Comparison of ENCODE assay signal across 8 cellular contexts in genomic region chr13:74133657-74134201, GRCh38. TPM values are rescaled to one million over a fixed set of nuclear protein-coding genes. Genes with fewer than 3 reads are reported as not detected.
A peak's percentile ranks its signal among the peaks of the same experiment; 100 is the strongest.
DNase-seq lines count a peak whose midpoint lies in the region; ATAC-seq and TF ChIP-seq lines count a peak whose summit lies in the region.

No MANE protein-coding gene starts in this region.

- no peak overlapping the region for H3K4ac ChIP-seq in H9 (ENCODE audit: low read depth, low read length)

- no CpG with 5 or more reads among the region's 35 CpGs for WGBS in H9 (ENCODE audit: extremely low coverage, insufficient read length, low lambda C conversion rate)
- WGBS in heart right ventricle, 2 donors = 0% methylated on average over 35 of the region's 35 CpGs
- WGBS in tibial nerve, 2 donors = 0 to 1% methylated on average over 16 to 30 of the region's 35 CpGs

- no peak overlapping the region for H3K14ac ChIP-seq in H9 (ENCODE audit: insufficient read depth, low read length)

- H2AFZ ChIP-seq in H9 (ENCODE audit: low read length) = no peak overlapping the region

- H2BK20ac ChIP-seq in H9 (ENCODE audit: low read depth, low read length, poor library complexity, severe bottlenecking) = no peak overlapping the region

- H2BK120ac ChIP-seq in H9 (ENCODE audit: low read depth, low read length, poor library complexity, severe bottlenecking) = no peak overlapping the region

- TF ChIP-seq CTCF in H9 (conservative IDR thresholded peaks at IDR 0.05) = no peak
- no peak for TF ChIP-seq CTCF in heart right ventricle (IDR thresholded peaks at IDR 0.05)
- no peak for TF ChIP-seq CTCF in tibial nerve (IDR thresholded peaks at IDR 0.05)

- peak overlapping the region; percentile 68 for H3K4me2 ChIP-seq in H9 (ENCODE audit: insufficient read depth, insufficient read length, low read length)

- H3K23me2 ChIP-seq in H9 (ENCODE audit: insufficient read length, low read depth, low read length, poor library complexity, severe bottlenecking) = peaks cover 16% of the 10 kb centered on the region

- no peak overlapping the region for H4K91ac ChIP-seq in H9 (ENCODE audit: insufficient read length, low read depth, low read length)

- H3T11ph ChIP-seq in H9 (ENCODE audit: low read length) = no peak overlapping the region

- H3K4me3 ChIP-seq in MG63 = peak overlapping the region; percentile 89
- peak overlapping the region; percentile 65 to 98 (median 89) for H3K4me3 ChIP-seq in heart right ventricle
- H3K4me3 ChIP-seq in tibial nerve = peak overlapping the region; percentile 62 to 89 (median 81)

- peaks cover 3% of the 10 kb centered on the region; the same call in 1 of the 2 replicates for H3K79me2 ChIP-seq in H9 (ENCODE audit: insufficient read depth, low read length)

- H3K9me3 Mint-ChIP-seq in H9 = no peaks in the 10 kb centered on the region
- no peaks in the 10 kb centered on the region for H3K9me3 Mint-ChIP-seq in activated naive CD8-positive, alpha-beta T cell treated with anti-CD3 and anti-CD28 coated beads for 36 hours

- intact Hi-C loops in heart right ventricle (cut with DNase I) = loop anchor here in 9 of 10 donors (1.0 to 10.0 kb wide), 18 partner anchors 46 to 1081 kb away; no protein-coding TSS in a partner anchor

- H2BK12ac ChIP-seq in H9 (ENCODE audit: insufficient read length, low read depth, low read length) = no peak overlapping the region

- no peak overlapping the region for H4K8ac ChIP-seq in H9 (replicated peaks; ENCODE audit: insufficient read length, low read depth, low read length)

- H3K36me3 ChIP-seq in MG63 = no peaks in the 10 kb centered on the region
- no peaks in the 10 kb centered on the region for H3K36me3 ChIP-seq in heart right ventricle
- no peaks in the 10 kb centered on the region for H3K36me3 ChIP-seq in tibial nerve

- no peak overlapping the region for H4K5ac ChIP-seq in H9 (ENCODE audit: insufficient read length, low read depth, low read length)

- H3K79me1 ChIP-seq in H9 (ENCODE audit: insufficient read depth, low read depth, low read length, poor library complexity, severe bottlenecking) = no peaks in the 10 kb centered on the region

- H3K9ac ChIP-seq in H9 (ENCODE audit: extremely low read depth, insufficient read length, low read length) = peak overlapping the region; percentile 45

- H3K4me3 Mint-ChIP-seq in H9 = peak overlapping the region; percentile 97 to 100
- peak overlapping the region; percentile 95 for H3K4me3 Mint-ChIP-seq in activated naive CD8-positive, alpha-beta T cell treated with anti-CD3 and anti-CD28 coated beads for 36 hours

- ATAC-seq in heart right ventricle = peak; percentile 64 to 89 (median 73)

- peak overlapping the region; percentile 98 to 99 (median 99) for H3K27ac Mint-ChIP-seq in H9
- H3K27ac Mint-ChIP-seq in activated naive CD8-positive, alpha-beta T cell treated with anti-CD3 and anti-CD28 coated beads for 36 hours = peak overlapping the region; percentile 93

- DNase-seq in GM04504 (ENCODE audit: low read depth) = peak; percentile 81
- peak; percentile 88 for DNase-seq in H9
- peak; percentile 80 for DNase-seq in MG63
- peak; percentile 11 for DNase-seq in SKM-1 (lab: John Stamatoyannopoulos, UW; ENCODE audit: unreplicated experiment)
- peak; percentile 89 for DNase-seq in activated naive CD8-positive, alpha-beta T cell treated with anti-CD3 and anti-CD28 coated beads for 36 hours
- peak; percentile 84 to 89 for DNase-seq in heart right ventricle
- peak; percentile 74 for DNase-seq in pons (ENCODE audit: low spot score)
- peak; percentile 69 to 81 for DNase-seq in tibial nerve (ENCODE audit: low spot score in 2 of 2)

- no peak overlapping the region for H2BK15ac ChIP-seq in H9 (ENCODE audit: low read depth, low read length)

- TF ChIP-seq POLR2A in tibial nerve (IDR thresholded peaks at IDR 0.05) = peak in 1 of 2 donors; percentile 49

- no peaks in the 10 kb centered on the region for H4K20me1 ChIP-seq in H9 (ENCODE audit: control insufficient read depth, insufficient read depth, insufficient read length)

- no peaks in the 10 kb centered on the region for H3K36me3 Mint-ChIP-seq in H9 (ENCODE audit: insufficient read depth in 1 of 3, low read depth in 3 of 3)
- peaks cover 6% of the 10 kb centered on the region for H3K36me3 Mint-ChIP-seq in activated naive CD8-positive, alpha-beta T cell treated with anti-CD3 and anti-CD28 coated beads for 36 hours

- no peak overlapping the region for H3K18ac ChIP-seq in H9 (ENCODE audit: insufficient read length, low read depth, low read length)

- peaks cover 9 to 19% of the 10 kb centered on the region in 2 experiments for H3K4me1 Mint-ChIP-seq in H9
- H3K4me1 Mint-ChIP-seq in activated naive CD8-positive, alpha-beta T cell treated with anti-CD3 and anti-CD28 coated beads for 36 hours = peaks cover 31% of the 10 kb centered on the region

- peaks cover 9% of the 10 kb centered on the region for H3K27me3 Mint-ChIP-seq in H9 (ENCODE audit: low read depth)
- H3K27me3 Mint-ChIP-seq in activated naive CD8-positive, alpha-beta T cell treated with anti-CD3 and anti-CD28 coated beads for 36 hours = no peaks in the 10 kb centered on the region

- H3K27me3 ChIP-seq in H9 (ENCODE audit: insufficient read depth, low read length) (no peaks in the 10 kb centered on the region), MG63 (no peaks in the 10 kb centered on the region), heart right ventricle (peaks cover 0 to 12% (median 0%) of the 10 kb centered on the region in 7 donors), tibial nerve (no peaks in the 10 kb centered on the region)

- H3K23ac ChIP-seq in H9 (ENCODE audit: insufficient read length, low read depth, low read length) = no peak overlapping the region

- no peak overlapping the region for H3K56ac ChIP-seq in H9 (ENCODE audit: insufficient read length, low read depth, low read length)

- H3K27ac ChIP-seq in H9 (ENCODE audit: insufficient read length, low read depth, low read length) (no peak overlapping the region), heart right ventricle (peak overlapping the region; percentile 93 to 99 (median 97)), tibial nerve (peak overlapping the region; percentile 87 to 98 (median 97))

- H3K4me1 ChIP-seq in H9 (ENCODE audit: insufficient read depth, low read length) (peaks cover 2% of the 10 kb centered on the region; the same call in 1 of the 2 replicates), heart right ventricle (peaks cover 0 to 47% (median 29%) of the 10 kb centered on the region in 9 donors), tibial nerve (peaks cover 0 to 41% (median 21%) of the 10 kb centered on the region in 4 donors)

- H3K9me3 ChIP-seq in H9 (ENCODE audit: control insufficient read depth, low read depth, low read length) (no peaks in the 10 kb centered on the region), MG63 (no peaks in the 10 kb centered on the region), heart right ventricle (no peaks in the 10 kb centered on the region), tibial nerve (no peaks in the 10 kb centered on the region)

- no peak overlapping the region for H2AK5ac ChIP-seq in H9 (ENCODE audit: insufficient read length, low read length)

- no peak overlapping the region for H2BK5ac ChIP-seq in H9 (ENCODE audit: insufficient read length, low read length)

- peak in 1 of 2 donors; percentile 85 for TF ChIP-seq EP300 in tibial nerve (IDR thresholded peaks at IDR 0.05)

RNA-seq across cellular contexts. Expression of gene KLF12, which starts 0.5 kb away (rescaled TPM):
- 9.7 and 10.8 TPM in 2 replicates for total RNA-seq in H9 (2021)
- 1.7 and 12.8 TPM in 2 replicates for total RNA-seq in MG63 (2014; rRNA removed; shearing (Covaris generic); ENCODE audit: low replicate concordance)
- 10 to 100 TPM; 13.5 to 16.7 TPM for total RNA-seq in activated naive CD8-positive, alpha-beta T cell treated with anti-CD3 and anti-CD28 coated beads for 36 hours
- total RNA-seq in heart right ventricle = 10 to 100 TPM; 11.2 to 23.9 (median 21.2) TPM
- 1 to 10 TPM; 2.1 to 3.5 TPM for polyA plus RNA-seq in heart right ventricle
- total RNA-seq in tibial nerve = 10 to 100 TPM in 3 of 4 donors, 1 to 10 TPM in 1; 7.8 to 20.3 (median 14.1) TPM

Comparison
In these comparisons a context has a peak if more than half of its experiments do, and no peak if none do; other contexts are left out.
1. DNase-seq: peak in every context shown above with its lines; median percentile 89 in activated naive CD8-positive, alpha-beta T cell treated with anti-CD3 and anti-CD28 coated beads for 36 hours; 88 in H9; 86 in heart right ventricle; 81 in GM04504; 80 in MG63; 75 in tibial nerve; 74 in pons; 11 in SKM-1.